ENCODE assay signal across 23 cellular contexts in genomic region chr11:95668113-95668512, GRCh38.
DNase-seq lines count a peak whose midpoint lies in the region; ATAC-seq and TF ChIP-seq lines count a peak whose summit lies in the region.
"Had no signal": no experiment of that assay in that cellular context is flagged by ENCODE, and none has a peak within 500 bp of the region (broad histone marks: within the 10 kb centered on the region; RNA-seq: fewer than 3 reads in every experiment).

No MANE protein-coding gene starts in this region.

- peaks cover 3 to 58% (median 17%) of the 10 kb centered on the region in 4 donors for H3K4me1 Mint-ChIP-seq in CD4-positive, CD25-positive, alpha-beta regulatory T cell
- H3K4me1 Mint-ChIP-seq: CD8-positive, alpha-beta memory T cell; IgD-negative memory B cell had no signal

- in situ Hi-C loops in astrocyte of the spinal cord (cut with HindIII; ENCODE audit: low sequenced_read_pairs) = no loop called here

- peaks cover 32% of the 10 kb centered on the region for H3K36me3 Mint-ChIP-seq in CD4-positive, CD25-positive, alpha-beta regulatory T cell

- peaks cover 1% of the 10 kb centered on the region for H3K27me3 ChIP-seq in CD4-positive, CD25-positive, alpha-beta regulatory T cell (ENCODE audit: control insufficient read depth, insufficient read depth, low read length)
- no peaks in the 10 kb centered on the region for H3K27me3 ChIP-seq in hepatocyte
- H3K27me3 ChIP-seq: SJCRH30 had no signal

- H3K4me3 Mint-ChIP-seq in CD4-positive, CD25-positive, alpha-beta regulatory T cell = no peak overlapping the region
- H3K4me3 Mint-ChIP-seq: CD8-positive, alpha-beta memory T cell; IgD-negative memory B cell had no signal

- WGBS in hepatocyte (ENCODE audit: low lambda C conversion rate, missing lambda C conversion rate) = 71% methylated on average over 3 of the region's 3 CpGs

- H3K27ac Mint-ChIP-seq in CD4-positive, CD25-positive, alpha-beta regulatory T cell = peak overlapping the region; percentile 3 to 61 (median 4)
- H3K27ac Mint-ChIP-seq: CD8-positive, alpha-beta memory T cell; IgD-negative memory B cell had no signal

- ATAC-seq in CD4-positive, CD25-positive, alpha-beta regulatory T cell (ENCODE audit: low read depth in 2 of 2) = no peak
- no peak for ATAC-seq in GM19023 (IDR thresholded peaks at IDR 0.05; ENCODE audit: unreplicated experiment)
- ATAC-seq: A549, SK-N-SH treated with all-trans-retinoic acid at 6 μM for 48 hours had no signal

- H3K36me3 ChIP-seq in CD4-positive, CD25-positive, alpha-beta regulatory T cell (ENCODE audit: control insufficient read depth, insufficient read depth, low read length) = no peaks in the 10 kb centered on the region
- H3K36me3 ChIP-seq in hepatocyte (replicated peaks; ENCODE audit: insufficient read depth, low read depth) = no peaks in the 10 kb centered on the region
- H3K36me3 ChIP-seq: HAP-1, SJCRH30 had no signal

- no peaks in the 10 kb centered on the region for H3K27me3 Mint-ChIP-seq in CD4-positive, CD25-positive, alpha-beta regulatory T cell
- H3K27me3 Mint-ChIP-seq: IgD-negative memory B cell had no signal

- no peak overlapping the region for H3K4me2 ChIP-seq in hepatocyte
- H3K4me2 ChIP-seq: A549 had no signal

- H3K9me3 Mint-ChIP-seq in CD4-positive, CD25-positive, alpha-beta regulatory T cell = peaks cover 0 to 20% (median 2%) of the 10 kb centered on the region in 7 donors

- no peak overlapping the region for H2AFZ ChIP-seq in hepatocyte

- TF ChIP-seq CTCF in astrocyte of the spinal cord (IDR thresholded peaks at IDR 0.05; ENCODE audit: low read depth, low read length) = no peak
- TF ChIP-seq CTCF in hepatocyte (IDR thresholded peaks at IDR 0.05; ENCODE audit: poor library complexity) = no peak

- H3K4me1 ChIP-seq in CD4-positive, CD25-positive, alpha-beta regulatory T cell (ENCODE audit: control insufficient read depth, insufficient read depth, low read length, poor library complexity, severe bottlenecking) = peaks cover 4% of the 10 kb centered on the region
- H3K4me1 ChIP-seq in hepatocyte (ENCODE audit: insufficient read depth) = no peaks in the 10 kb centered on the region
- H3K4me1 ChIP-seq: A549, HAP-1, SJCRH30 had no signal

- H3K79me2 ChIP-seq in hepatocyte = no peaks in the 10 kb centered on the region

- H3K27ac ChIP-seq in CD4-positive, CD25-positive, alpha-beta regulatory T cell (ENCODE audit: insufficient read depth, low read length, poor library complexity, severe bottlenecking) = no peak overlapping the region
- peak overlapping the region; percentile 27 for H3K27ac ChIP-seq in hepatocyte
- H3K27ac ChIP-seq: A549, C4-2B, SJCRH30 had no signal

- H3K9me2 ChIP-seq in hepatocyte (replicated peaks; ENCODE audit: insufficient read depth) = no peaks in the 10 kb centered on the region

- peaks cover 0 to 7% of the 10 kb centered on the region in 2 experiments for H3K9me3 ChIP-seq in CD4-positive, CD25-positive, alpha-beta regulatory T cell (ENCODE audit: control insufficient read depth in 2 of 2, low read length in 2 of 2)
- no peaks in the 10 kb centered on the region for H3K9me3 ChIP-seq in hepatocyte (ENCODE audit: low read depth)
- H3K9me3 ChIP-seq: A549 had no signal

- no peaks in the 10 kb centered on the region for H4K20me1 ChIP-seq in hepatocyte (ENCODE audit: insufficient read depth, poor library complexity, severe bottlenecking)

- no peak overlapping the region for H3K4me3 ChIP-seq in CD4-positive, CD25-positive, alpha-beta regulatory T cell (ENCODE audit: low read depth, low read length)
- H3K4me3 ChIP-seq in astrocyte of the spinal cord (ENCODE audit: low read depth, low read length) = no peak overlapping the region
- no peak overlapping the region for H3K4me3 ChIP-seq in hepatocyte
- H3K4me3 ChIP-seq: A549, HAP-1, SJCRH30 had no signal

- no peak for DNase-seq in CD4-positive, CD25-positive, alpha-beta regulatory T cell
- DNase-seq in astrocyte of the spinal cord (ENCODE audit: low read depth, low spot score) = peak; percentile 20
- DNase-seq in hepatocyte (ENCODE audit: low spot score) = no peak
- peak; percentile 75 for DNase-seq in renal cortical epithelial cell (ENCODE audit: low read depth)
- DNase-seq in SHP77 (lab: John Stamatoyannopoulos, UW) = no peak
- no peak for DNase-seq in GM03348 (ENCODE audit: low spot score)
- DNase-seq: Calu3; CD8-positive, alpha-beta memory T cell; DMS153; GOT3; NCI-H1048; NCI-H1417; NCI-H1694 treated with DMSO at 0.1 percent for 48 hours; NCI-H2081 treated with DMSO at 0.1 percent for 48 hours; NCI-H524; NCI-H774; SJCRH30 had no signal

Comparison
In these comparisons a context has a peak if more than half of its experiments do, and no peak if none do; other contexts are left out.
1. DNase-seq: peak in astrocyte of the spinal cord (single experiment) and renal cortical epithelial cell (single experiment); none in CD4-positive, CD25-positive, alpha-beta regulatory T cell (0 of 3), hepatocyte (single experiment), SHP77 (0 of 2) and GM03348 (single experiment).